1 cellular context compared by ENCODE assay signal in genomic region chr14:103003850-103004249, GRCh38.
TF ChIP-seq lines count a peak whose summit lies in the region.

No MANE protein-coding gene starts in this region.

TF ChIP-seq in HepG2, 621 proteins besides CTCF, POLR2A, EP300 and RAD21:
- TF ChIP-seq USF2 (IDR thresholded peaks at IDR 0.05; ENCODE audit: low read depth, low read length) (no peak), USF2 (CRISPR knock-in tag; IDR thresholded peaks at IDR 0.05; ENCODE audit: borderline replicate concordance) (no peak), THRA (CRISPR knock-in tag; IDR thresholded peaks at IDR 0.05; ENCODE audit: borderline replicate concordance) (no peak), ELK4 (CRISPR knock-in tag; IDR thresholded peaks at IDR 0.05; ENCODE audit: borderline replicate concordance) (no peak), LRRFIP1 (CRISPR knock-in tag; conservative IDR thresholded peaks at IDR 0.05) (no peak), ZKSCAN5 (CRISPR knock-in tag; IDR thresholded peaks at IDR 0.05) (no peak), ETV5 (CRISPR knock-in tag; IDR thresholded peaks at IDR 0.05; ENCODE audit: borderline replicate concordance) (no peak)
